In genomic region chr3:7565574-7565973, GRCh38 we compare ENCODE assay signal across 26 cellular contexts.
"Had no signal": no experiment of that assay in that cellular context is flagged by ENCODE, and none has a peak within 500 bp of the region (broad histone marks: within the 10 kb centered on the region; RNA-seq: fewer than 3 reads in every experiment).

No MANE protein-coding gene starts in this region.

- DNase-seq: activated CD4-positive, alpha-beta T cell treated with anti-CD3 and anti-CD28 coated beads for 48 hours; activated CD4-positive, alpha-beta T cell treated with anti-CD3 and anti-CD28 coated beads, Interleukin-2, amount 50 U/mL, for 4 hours; activated CD4-positive, CD25-positive, alpha-beta regulatory T cell treated with anti-CD3 and anti-CD28 coated beads, Interleukin-2, amount 50 U/mL, for 72 hours; activated CD8-positive, alpha-beta memory T cell treated with anti-CD3 and anti-CD28 coated beads, Interleukin-2, amount 50 U/mL, for 48 hours; activated CD8-positive, alpha-beta T cell treated with anti-CD3 and anti-CD28 coated beads, Interleukin-2, amount 10 ng/mL, durations not matched to agents 7 days and 5 days; activated naive CD4-positive, alpha-beta T cell treated with anti-CD3 and anti-CD28 coated beads, Interleukin-2, amount 50 U/mL, for 16 hours; activated naive CD8-positive, alpha-beta T cell treated with anti-CD3 and anti-CD28 coated beads, Interleukin-2, amount 10 ng/mL, durations not matched to agents 7 days and 5 days; activated T-cell treated with anti-CD3 and anti-CD28 coated beads, Interleukin-2, amount 50 U/mL, for 1 hour; adrenal gland; anterior cingulate cortex; MM.1S; NCI-H1105; NCI-H1436; NCI-H1694 treated with DMSO at 0.1 percent for 48 hours; NCI-H2081; NCI-H446; NCI-H524; NCI-H748 treated with DMSO at 0.1 percent for 48 hours; Peyer's patch; SHP77; T-helper 17 cell; T-helper 9 cell had no signal

- H3K36me3 Mint-ChIP-seq: activated naive CD8-positive, alpha-beta T cell treated with anti-CD3 and anti-CD28 coated beads, Interleukin-2, amount 10 ng/mL, durations not matched to agents 7 days and 5 days had no signal

- H3K4me3 Mint-ChIP-seq: activated CD8-positive, alpha-beta T cell treated with anti-CD3 and anti-CD28 coated beads, Interleukin-2, amount 10 ng/mL, durations not matched to agents 7 days and 5 days; activated naive CD8-positive, alpha-beta T cell treated with anti-CD3 and anti-CD28 coated beads, Interleukin-2, amount 10 ng/mL, durations not matched to agents 7 days and 5 days; central memory CD8-positive, alpha-beta T cell; T-helper 17 cell; WTC11 had no signal

- H3K9me3 ChIP-seq: adrenal gland, Peyer's patch, SJSA1 had no signal

- H3K27me3 ChIP-seq: adrenal gland, Peyer's patch, SJSA1 had no signal

- H3K27me3 Mint-ChIP-seq: activated naive CD8-positive, alpha-beta T cell treated with anti-CD3 and anti-CD28 coated beads, Interleukin-2, amount 10 ng/mL, durations not matched to agents 7 days and 5 days; central memory CD8-positive, alpha-beta T cell; T-helper 17 cell had no signal

- ATAC-seq: activated CD8-positive, alpha-beta T cell treated with anti-CD3 and anti-CD28 coated beads, Interleukin-2, amount 10 ng/mL, durations not matched to agents 7 days and 5 days; T-helper 17 cell; WTC11 had no signal

- H3K4me1 Mint-ChIP-seq: activated naive CD8-positive, alpha-beta T cell treated with anti-CD3 and anti-CD28 coated beads, Interleukin-2, amount 10 ng/mL, durations not matched to agents 7 days and 5 days; central memory CD8-positive, alpha-beta T cell; T-helper 17 cell had no signal

- H3K4me1 ChIP-seq: adrenal gland, Peyer's patch had no signal

- H3K4me3 ChIP-seq: adrenal gland, Peyer's patch, SJSA1 had no signal

- H3K27ac ChIP-seq: adrenal gland, Peyer's patch, RWPE1, SJSA1 had no signal

- H3K27ac Mint-ChIP-seq: activated CD8-positive, alpha-beta T cell treated with anti-CD3 and anti-CD28 coated beads, Interleukin-2, amount 10 ng/mL, durations not matched to agents 7 days and 5 days; activated naive CD8-positive, alpha-beta T cell treated with anti-CD3 and anti-CD28 coated beads, Interleukin-2, amount 10 ng/mL, durations not matched to agents 7 days and 5 days; T-helper 17 cell; WTC11 had no signal

- H3K36me3 ChIP-seq: adrenal gland, Peyer's patch, SJSA1 had no signal
